27 cellular contexts compared by ENCODE assay signal in the genomic region with DNA sequence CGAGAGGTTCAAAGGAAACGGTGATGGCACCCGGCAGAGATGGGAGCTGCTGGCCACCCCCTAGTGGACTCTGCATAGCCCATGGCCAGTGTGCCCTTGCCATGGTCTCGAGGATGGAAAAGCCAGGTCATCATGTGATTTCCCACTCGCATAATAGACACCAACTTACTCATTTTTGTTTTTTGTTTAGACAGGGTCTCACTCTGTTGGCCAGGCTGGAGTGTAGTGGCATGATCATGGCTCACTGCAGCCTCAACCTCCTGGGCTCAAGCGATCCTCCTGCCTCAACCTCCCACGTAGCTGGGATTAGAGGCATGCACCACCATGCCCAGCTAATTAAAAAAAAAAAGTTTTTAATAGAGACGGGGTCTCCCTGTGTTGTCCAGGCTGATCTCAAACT. TPM values are rescaled to one million over a fixed set of nuclear protein-coding genes. Genes with fewer than 3 reads are reported as not detected.
DNase-seq lines count a peak whose midpoint lies in the region; ATAC-seq and TF ChIP-seq lines count a peak whose summit lies in the region.
"Had no signal": no experiment of that assay in that cellular context is flagged by ENCODE, and none has a peak within 500 bp of the region (broad histone marks: within the 10 kb centered on the region; RNA-seq: fewer than 3 reads in every experiment).

No MANE protein-coding gene starts in this region.

- H3K27me3 ChIP-seq in DND-41 (ENCODE audit: insufficient read depth, low read length, poor library complexity): no peaks in the 10 kb centered on the region
- no peaks in the 10 kb centered on the region for H3K27me3 ChIP-seq in Loucy (ENCODE audit: insufficient read depth, low read length, poor library complexity, severe bottlenecking)
- no peaks in the 10 kb centered on the region for H3K27me3 ChIP-seq in psoas muscle (ENCODE audit: insufficient read depth in 3 of 3, low read length in 2 of 3)
- H3K27me3 ChIP-seq in upper lobe of right lung: no peaks in the 10 kb centered on the region
- H3K27me3 ChIP-seq in PC-3 (ENCODE audit: low read length): no peaks in the 10 kb centered on the region
- H3K27me3 ChIP-seq: SJCRH30 had no signal

- TF ChIP-seq CTCF in DND-41 (IDR thresholded peaks at IDR 0.05; ENCODE audit: borderline replicate concordance, extremely low read depth, low read length, poor library complexity, severe bottlenecking) (no peak), Loucy (conservative IDR thresholded peaks at IDR 0.05; ENCODE audit: low read length) (no peak), psoas muscle (IDR thresholded peaks at IDR 0.05) (no peak), upper lobe of right lung (IDR thresholded peaks at IDR 0.05) (no peak), PC-3 (conservative IDR thresholded peaks at IDR 0.05; ENCODE audit: low read depth, low read length) (no peak)

- ATAC-seq in DND-41 (ENCODE audit: insufficient read depth, low read depth): no peak
- no peak for ATAC-seq in psoas muscle
- ATAC-seq in upper lobe of right lung: no peak
- no peak for ATAC-seq in GM18502 (IDR thresholded peaks at IDR 0.05; ENCODE audit: poor library complexity, unreplicated experiment)
- no peak for ATAC-seq in PC-3
- ATAC-seq: Right ventricle myocardium inferior, T-cell had no signal

- H3K4me1 ChIP-seq in DND-41 (ENCODE audit: insufficient read depth, low read length): peaks cover 78% of the 10 kb centered on the region
- peaks cover 68% of the 10 kb centered on the region for H3K4me1 ChIP-seq in Loucy (ENCODE audit: insufficient read depth, low read length, poor library complexity, severe bottlenecking)
- peaks cover 67% of the 10 kb centered on the region for H3K4me1 ChIP-seq in psoas muscle
- peaks cover 32% of the 10 kb centered on the region for H3K4me1 ChIP-seq in upper lobe of right lung
- H3K4me1 ChIP-seq in PC-3 (ENCODE audit: insufficient read depth, low read length): peaks cover 12% of the 10 kb centered on the region; the same call in 1 of the 2 replicates

- H3K4me2 ChIP-seq in DND-41 (ENCODE audit: insufficient read depth, low read length): no peak overlapping the region
- H3K4me2 ChIP-seq in Loucy (ENCODE audit: low read depth, low read length, poor library complexity, severe bottlenecking): peak overlapping the region; percentile 11
- no peak overlapping the region for H3K4me2 ChIP-seq in PC-3 (ENCODE audit: low read length)
- H3K4me2 ChIP-seq: A549, KMS-11, PC-9 had no signal

- no TSS peak for BruUV-seq in PC-3 (replicated peaks; lab: Mats Ljungman, UMichigan)

- POLR2A ChIA-PET in PC-3 (lab: Charles Lee; ENCODE audit: unreplicated experiment): no interaction called here

- H3K36me3 ChIP-seq in DND-41 (ENCODE audit: insufficient read depth, low read length): peaks cover 61% of the 10 kb centered on the region
- H3K36me3 ChIP-seq in Loucy (ENCODE audit: insufficient read depth, low read length): peaks cover 65% of the 10 kb centered on the region
- peaks cover 0 to 6% of the 10 kb centered on the region in 2 donors for H3K36me3 ChIP-seq in psoas muscle (ENCODE audit: insufficient read depth in 1 of 2, low read depth in 1 of 2)
- H3K36me3 ChIP-seq in upper lobe of right lung: no peaks in the 10 kb centered on the region
- H3K36me3 ChIP-seq in PC-3 (ENCODE audit: low read depth, low read length): no peaks in the 10 kb centered on the region
- H3K36me3 ChIP-seq: SJCRH30 had no signal

- H3F3A ChIP-seq in Loucy (ENCODE audit: low read depth) (no peaks in the 10 kb centered on the region), PC-3 (ENCODE audit: low read length, unreplicated experiment) (no peaks in the 10 kb centered on the region)

- peak overlapping the region; percentile 75 for H3K27ac ChIP-seq in DND-41 (ENCODE audit: low read length)
- H3K27ac ChIP-seq in psoas muscle: peak overlapping the region; percentile 85
- H3K27ac ChIP-seq in upper lobe of right lung: no peak overlapping the region
- no peak overlapping the region for H3K27ac ChIP-seq in PC-3 (ENCODE audit: low read length)
- H3K27ac ChIP-seq: A549, KMS-11, PC-9, SJCRH30 had no signal

- H3K9ac ChIP-seq in DND-41 (ENCODE audit: low read depth, low read length): no peak overlapping the region
- H3K9ac ChIP-seq in Loucy (ENCODE audit: low read depth, low read length, poor library complexity, severe bottlenecking): peak overlapping the region; percentile 20
- H3K9ac ChIP-seq in PC-3 (ENCODE audit: low read length): no peak overlapping the region
- H3K9ac ChIP-seq: KMS-11 had no signal

- 75 to 80% (median 79%) methylated on average over 8 of the region's 8 CpGs for WGBS in psoas muscle, 3 donors

- CTCF ChIA-PET in PC-3 (lab: Charles Lee): no interaction called here

- H3K79me2 ChIP-seq in DND-41 (ENCODE audit: insufficient read depth, low read length) (peaks cover 100% of the 10 kb centered on the region), Loucy (ENCODE audit: insufficient read depth, low read length) (peaks cover 100% of the 10 kb centered on the region), PC-3 (ENCODE audit: low read length) (peaks cover 80% of the 10 kb centered on the region)

- H2AFZ ChIP-seq in DND-41 (ENCODE audit: low read depth, low read length): no peak overlapping the region
- H2AFZ ChIP-seq in Loucy (ENCODE audit: low read length): no peak overlapping the region
- no peak overlapping the region for H2AFZ ChIP-seq in PC-3 (ENCODE audit: low read length)
- H2AFZ ChIP-seq: PC-9 had no signal

- DNase-seq in DND-41: no peak
- DNase-seq in psoas muscle: no peak
- DNase-seq in upper lobe of right lung: peak; percentile 7
- no peak for DNase-seq in PC-3
- no peak for DNase-seq in C1 segment of cervical spinal cord (lab: John Stamatoyannopoulos, UW)
- DNase-seq: AML-193; CD8-positive, alpha-beta memory T cell; DMS 273 treated with DMSO at 0.1 percent for 48 hours; DMS79; GF-D8; NCI-H1092; NCI-H1417 treated with DMSO at 0.1 percent for 48 hours; NCI-H1694 treated with DMSO at 0.1 percent for 48 hours; NCI-H2081 treated with DMSO at 0.1 percent for 48 hours; NCI-H2171; NCI-H226; NCI-H524; NCI-H748 treated with DMSO at 0.1 percent for 48 hours; NK-92 treated with Interleukin-12 subunit alpha and Interleukin-12 subunit beta, amount 100 ng/mL, for 24 hours; PC-9; SJCRH30; T-cell had no signal

- H3K9me3 ChIP-seq in DND-41 (ENCODE audit: insufficient read depth, low read length, severe bottlenecking) (no peaks in the 10 kb centered on the region), Loucy (ENCODE audit: insufficient read depth, low read depth, low read length) (no peaks in the 10 kb centered on the region), psoas muscle (no peaks in the 10 kb centered on the region), upper lobe of right lung (no peaks in the 10 kb centered on the region), PC-3 (ENCODE audit: low read length) (no peaks in the 10 kb centered on the region)
- H3K9me3 ChIP-seq: A549, SJCRH30 had no signal

- intact Hi-C loops in psoas muscle (cut with DNase I) (loop anchor here in 1 of 2 donors (5.0 kb wide), 1 partner anchor 42 kb away; no protein-coding TSS in a partner anchor), upper lobe of right lung (cut with DNase I) (no loop called here), PC-3 (cut with micrococcal nuclease) (no loop called here)

- H3K4me3 ChIP-seq in DND-41 (ENCODE audit: low read depth in 1 of 2, low read length in 2 of 2) (no peak overlapping the region), Loucy (ENCODE audit: low read length, poor library complexity, severe bottlenecking) (no peak overlapping the region), psoas muscle (no peak overlapping the region), upper lobe of right lung (no peak overlapping the region), PC-3 (ENCODE audit: low read length) (no peak overlapping the region)
- H3K4me3 ChIP-seq: A549, PC-9, SJCRH30 had no signal

- H4K20me1 ChIP-seq in DND-41 (ENCODE audit: insufficient read depth, low read length) (peaks cover 45% of the 10 kb centered on the region), Loucy (ENCODE audit: insufficient read depth, low read length, poor library complexity, severe bottlenecking) (peaks cover 97% of the 10 kb centered on the region), PC-3 (ENCODE audit: low read length) (no peaks in the 10 kb centered on the region)

- H3K9me2 ChIP-seq in Loucy (replicated peaks; ENCODE audit: low read depth, low read length) (no peaks in the 10 kb centered on the region), PC-3 (replicated peaks; ENCODE audit: low read length) (no peaks in the 10 kb centered on the region)

RNA-seq across cellular contexts. Expression of a gene that starts 27.6 kb away (rescaled TPM):
- total RNA-seq in psoas muscle (10 to 100 TPM; 26.2 to 66.6 (median 41.3) TPM), upper lobe of right lung (10.7 TPM), PC-3 (2014; rRNA removed) (3.1 and 3.7 TPM in 2 replicates)
- 10 to 100 TPM; 20.5 to 37.5 (median 27.8) TPM for polyA plus RNA-seq in psoas muscle
- total RNA-seq: CD8-positive, alpha-beta memory T cell had no signal

RNA-seq across cellular contexts. Expression of a gene that starts 59.4 kb away (rescaled TPM):
- 1 to 10 TPM; 6.0 to 8.1 (median 6.4) TPM for total RNA-seq in psoas muscle
- polyA plus RNA-seq in psoas muscle: 10 to 100 TPM in 1 of 3 donors, 1 to 10 TPM in 2; 3.4 to 10.4 (median 4.5) TPM
- total RNA-seq in upper lobe of right lung: 9.8 TPM
- total RNA-seq in PC-3 (2014; rRNA removed): 3.3 and 3.5 TPM in 2 replicates

Comparison
In these comparisons a context has a peak if more than half of its experiments do, and no peak if none do; other contexts are left out.
1. H3K27ac ChIP-seq: peak in DND-41 (single experiment) and psoas muscle (single experiment); none in upper lobe of right lung (single experiment) and PC-3 (single experiment).